Comparison of ENCODE assay signal across 8 cellular contexts in the genomic region with DNA sequence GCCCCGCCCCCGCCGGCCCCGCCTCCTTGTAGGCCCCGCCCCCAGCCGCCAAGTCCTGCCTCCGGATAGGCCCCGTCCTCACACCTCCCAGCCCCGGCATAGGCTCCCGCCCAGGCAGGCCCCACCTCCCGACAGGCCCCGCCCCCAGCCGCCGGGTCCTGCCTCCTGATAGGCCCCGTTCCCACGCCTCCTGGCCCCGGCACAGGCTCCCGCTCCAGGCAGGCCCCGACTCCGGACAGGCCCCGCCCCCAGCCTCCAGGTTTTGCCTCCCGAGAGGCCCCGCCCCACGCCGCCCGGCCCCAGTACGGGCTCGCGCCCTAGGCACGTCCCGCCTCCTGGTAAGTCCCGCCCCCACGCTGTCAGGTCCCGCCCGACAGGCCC. TPM values are rescaled to one million over a fixed set of nuclear protein-coding genes. Genes with fewer than 3 reads are reported as not detected.
DNase-seq lines count a peak whose midpoint lies in the region; TF ChIP-seq lines count a peak whose summit lies in the region.

No MANE protein-coding gene starts in this region.

- peaks cover 6% of the 10 kb centered on the region for H3K27me3 Mint-ChIP-seq in activated T-helper 2 cell treated with anti-CD3 and anti-CD28 coated beads, Interferon-gamma antibody, Interleukin-2, Interleukin-4, amounts not matched to agents 10 μg/mL and 5 μg/mL and 100 μg/mL, durations not matched to agents 14 hours and 24 hours and 36 hours (ENCODE audit: low read depth)
- peaks cover 7% of the 10 kb centered on the region for H3K27me3 Mint-ChIP-seq in nephron (ENCODE audit: low read depth)

- no peaks in the 10 kb centered on the region for H3K9me3 Mint-ChIP-seq in activated T-helper 2 cell treated with anti-CD3 and anti-CD28 coated beads, Interferon-gamma antibody, Interleukin-2, Interleukin-4, amounts not matched to agents 10 μg/mL and 5 μg/mL and 100 μg/mL, durations not matched to agents 14 hours and 24 hours and 36 hours
- H3K9me3 Mint-ChIP-seq in nephron: no peaks in the 10 kb centered on the region

- no peak overlapping the region for H3K27ac Mint-ChIP-seq in activated T-helper 2 cell treated with anti-CD3 and anti-CD28 coated beads, Interferon-gamma antibody, Interleukin-2, Interleukin-4, amounts not matched to agents 10 μg/mL and 5 μg/mL and 100 μg/mL, durations not matched to agents 14 hours and 24 hours and 36 hours
- H3K27ac Mint-ChIP-seq in nephron: no peak overlapping the region

- H3K4me3 Mint-ChIP-seq in activated T-helper 2 cell treated with anti-CD3 and anti-CD28 coated beads, Interferon-gamma antibody, Interleukin-2, Interleukin-4, amounts not matched to agents 10 μg/mL and 5 μg/mL and 100 μg/mL, durations not matched to agents 14 hours and 24 hours and 36 hours (ENCODE audit: low read depth): no peak overlapping the region
- H3K4me3 Mint-ChIP-seq in nephron: peak overlapping the region; percentile 67 to 73 (median 70)

- no peaks in the 10 kb centered on the region for H3K4me1 Mint-ChIP-seq in activated T-helper 2 cell treated with anti-CD3 and anti-CD28 coated beads, Interferon-gamma antibody, Interleukin-2, Interleukin-4, amounts not matched to agents 10 μg/mL and 5 μg/mL and 100 μg/mL, durations not matched to agents 14 hours and 24 hours and 36 hours (ENCODE audit: low read depth)
- peaks cover 20% of the 10 kb centered on the region for H3K4me1 Mint-ChIP-seq in nephron

- TF ChIP-seq CTCF in fibroblast of pulmonary artery (IDR thresholded peaks at IDR 0.05; ENCODE audit: low read length, missing control alignments): no peak
- no peak for TF ChIP-seq CTCF in nephron (IDR thresholded peaks at IDR 0.05; ENCODE audit: unreplicated experiment in 3 of 3)

- H3K4me3 ChIP-seq in fibroblast of pulmonary artery (replicated peaks; ENCODE audit: low read depth, low read length): peak overlapping the region; percentile 80

- H3K36me3 Mint-ChIP-seq in activated T-helper 2 cell treated with anti-CD3 and anti-CD28 coated beads, Interferon-gamma antibody, Interleukin-2, Interleukin-4, amounts not matched to agents 10 μg/mL and 5 μg/mL and 100 μg/mL, durations not matched to agents 14 hours and 24 hours and 36 hours (ENCODE audit: low read depth): no peaks in the 10 kb centered on the region
- no peaks in the 10 kb centered on the region for H3K36me3 Mint-ChIP-seq in nephron (ENCODE audit: low read depth)

- intact Hi-C loops in activated T-helper 2 cell treated with anti-CD3 and anti-CD28 coated beads, Interferon-gamma antibody, Interleukin-2, Interleukin-4, amounts not matched to agents 10 μg/mL and 5 μg/mL and 100 μg/mL, durations not matched to agents 14 hours and 24 hours and 36 hours (cut with micrococcal nuclease): loop anchor here (1.0 to 2.0 kb wide), 2 partner anchors 43 to 45 kb away; a partner anchor contains a TSS

- DNase-seq in DMS79 (lab: John Stamatoyannopoulos, UW) (peak; percentile 91), GOT3 (lab: John Stamatoyannopoulos, UW) (peak; percentile 99), Kasumi-1 (lab: John Stamatoyannopoulos, UW) (peak; percentile 76 to 79), RPMI8226 (peak; percentile 99), fibroblast of pulmonary artery (ENCODE audit: low read depth) (peak; percentile 99)
- DNase-seq in activated T-helper 2 cell treated with anti-CD3 and anti-CD28 coated beads, Interferon-gamma antibody, Interleukin-2, Interleukin-4, amounts not matched to agents 10 μg/mL and 5 μg/mL and 100 μg/mL, durations not matched to agents 14 hours and 24 hours and 36 hours (ENCODE audit: low spot score): peak; percentile 95
- DNase-seq in stimulated activated naive CD4-positive, alpha-beta T cell (lab: John Stamatoyannopoulos, UW): peak; percentile 97 to 99 (median 98)

RNA-seq across cellular contexts. Expression of a gene that starts 0.2 kb away (rescaled TPM):
- 2.1 TPM in 2 replicates for total RNA-seq in activated T-helper 2 cell treated with anti-CD3 and anti-CD28 coated beads, Interferon-gamma antibody, Interleukin-2, Interleukin-4, amounts not matched to agents 10 μg/mL and 5 μg/mL and 100 μg/mL, durations not matched to agents 14 hours and 24 hours and 36 hours

RNA-seq across cellular contexts. Expression of a gene that starts 44.7 kb away (rescaled TPM):
- 86.7 and 91.0 TPM in 2 replicates for total RNA-seq in activated T-helper 2 cell treated with anti-CD3 and anti-CD28 coated beads, Interferon-gamma antibody, Interleukin-2, Interleukin-4, amounts not matched to agents 10 μg/mL and 5 μg/mL and 100 μg/mL, durations not matched to agents 14 hours and 24 hours and 36 hours

Comparison
In these comparisons a context has a peak if more than half of its experiments do, and no peak if none do; other contexts are left out.
1. Peak in every context shown above with its lines: DNase-seq and H3K4me3 ChIP-seq.